ENCODE assay signal across 17 cellular contexts in the genomic region with DNA sequence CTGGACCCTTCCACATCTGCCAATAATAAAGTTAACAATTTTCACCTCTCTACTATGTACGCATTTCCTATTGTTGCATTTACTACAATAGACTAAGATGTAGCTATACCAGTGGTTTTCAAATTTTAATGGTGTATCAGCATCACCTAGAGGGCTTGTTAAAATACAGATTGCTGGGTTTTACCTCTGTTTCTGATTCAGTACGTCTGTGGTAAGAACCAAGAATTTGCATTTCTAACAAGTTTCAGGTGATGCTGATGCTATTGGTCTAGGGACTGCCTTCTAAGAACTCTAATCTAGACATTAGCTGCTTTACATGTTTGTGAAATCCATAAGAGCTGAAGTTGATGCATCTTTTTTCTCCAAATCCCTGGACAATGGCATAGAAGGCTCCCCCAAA. TPM values are rescaled to one million over a fixed set of nuclear protein-coding genes. Genes with fewer than 3 reads are reported as not detected.
"Had no signal": no experiment of that assay in that cellular context is flagged by ENCODE, and none has a peak within 500 bp of the region (broad histone marks: within the 10 kb centered on the region; RNA-seq: fewer than 3 reads in every experiment).

No MANE protein-coding gene starts in this region.

- ATAC-seq: activated CD4-positive, alpha-beta T cell treated with anti-CD3 and anti-CD28 coated beads for 36 hours; gastroesophageal sphincter; heart right ventricle; left cardiac atrium; mucosa of descending colon; naive thymus-derived CD4-positive, alpha-beta T cell; sciatic nerve; stimulated activated naive CD8-positive, alpha-beta T cell treated with anti-CD3 and anti-CD28 coated beads, Interleukin-15, Interleukin-2, amounts not matched to agents 100 U/mL and 50 U/mL, for 24 hours had no signal

- H3K4me1 ChIP-seq: gastroesophageal sphincter, heart right ventricle, transverse colon, vagina had no signal

- H3K9me3 ChIP-seq: adrenal gland, gastroesophageal sphincter, heart right ventricle, mucosa of descending colon, ovary, transverse colon, vagina had no signal

- DNase-seq: activated CD4-positive, alpha-beta memory T cell treated with anti-CD3 and anti-CD28 coated beads, Interleukin-2, amount 10 ng/mL, durations not matched to agents 7 days and 5 days; activated CD4-positive, alpha-beta T cell treated with anti-CD3 and anti-CD28 coated beads for 36 hours; activated T-cell treated with anti-CD3 and anti-CD28 coated beads, Interleukin-2, amount 50 U/mL, for 24 hours; adrenal gland; dorsolateral prefrontal cortex; erythroblast; heart right ventricle; left cardiac atrium; mucosa of descending colon; naive thymus-derived CD4-positive, alpha-beta T cell; ovary; stimulated activated naive CD8-positive, alpha-beta T cell treated with anti-CD3 and anti-CD28 coated beads, Interleukin-15, Interleukin-2, amounts not matched to agents 100 U/mL and 50 U/mL, for 24 hours; transverse colon had no signal

- H3K36me3 ChIP-seq: adrenal gland, cardiac muscle cell, gastroesophageal sphincter, heart right ventricle, ovary, transverse colon, vagina had no signal

- H3K27me3 ChIP-seq: adrenal gland, cardiac muscle cell, dorsolateral prefrontal cortex, gastroesophageal sphincter, heart right ventricle, ovary, transverse colon, vagina had no signal

- H3K27ac ChIP-seq: adrenal gland, cardiac muscle cell, dorsolateral prefrontal cortex, gastroesophageal sphincter, heart right ventricle, ovary, transverse colon, vagina had no signal

- H3K4me3 ChIP-seq: adrenal gland, cardiac muscle cell, dorsolateral prefrontal cortex, gastroesophageal sphincter, heart right ventricle, mucosa of descending colon, ovary, transverse colon, vagina had no signal

RNA-seq across cellular contexts. Expression of gene ERICH3, which starts 59.7 kb away (rescaled TPM):
- total RNA-seq: activated CD4-positive, alpha-beta T cell treated with anti-CD3 and anti-CD28 coated beads for 36 hours; left cardiac atrium; naive thymus-derived CD4-positive, alpha-beta T cell had no signal
